In genomic region chr2:61535449-61535848, GRCh38 we compare ENCODE assay signal across 8 cellular contexts. TPM values are rescaled to one million over a fixed set of nuclear protein-coding genes. Genes with fewer than 3 reads are reported as not detected.
DNase-seq lines count a peak whose midpoint lies in the region; ATAC-seq and TF ChIP-seq lines count a peak whose summit lies in the region.

No MANE protein-coding gene starts in this region.

- peak overlapping the region; percentile 25 for H3K9ac ChIP-seq in H9 (ENCODE audit: extremely low read depth, insufficient read length, low read length)
- peak overlapping the region; percentile 14 to 93 (median 88) for H3K9ac ChIP-seq in skeletal muscle tissue (ENCODE audit: low read depth in 1 of 3, low read length in 3 of 3)

- H3K56ac ChIP-seq in H9 (ENCODE audit: insufficient read length, low read depth, low read length): no peak overlapping the region

- no peaks in the 10 kb centered on the region for H3K27me3 ChIP-seq in H9 (ENCODE audit: insufficient read depth, low read length)
- no peaks in the 10 kb centered on the region for H3K27me3 ChIP-seq in skeletal muscle tissue (ENCODE audit: control insufficient read depth in 3 of 3, insufficient read depth in 3 of 3, low read length in 3 of 3)

- no peak for ATAC-seq in HG02938 (IDR thresholded peaks at IDR 0.05; ENCODE audit: unreplicated experiment)

- no peak overlapping the region for H2BK15ac ChIP-seq in H9 (ENCODE audit: low read depth, low read length)

- peak overlapping the region in 2 of 3 experiments; percentile 57 to 74; a peak in 2 of 7 replicates for H3K27ac Mint-ChIP-seq in H9

- H3K27ac ChIP-seq in H9 (ENCODE audit: insufficient read length, low read depth, low read length): no peak overlapping the region
- H3K27ac ChIP-seq in VCaP: peak overlapping the region; percentile 97
- H3K27ac ChIP-seq in skeletal muscle tissue (ENCODE audit: low read depth, low read length): peak overlapping the region; percentile 97

- H2BK120ac ChIP-seq in H9 (ENCODE audit: low read depth, low read length, poor library complexity, severe bottlenecking): no peak overlapping the region

- no peak overlapping the region for H3K4ac ChIP-seq in H9 (ENCODE audit: low read depth, low read length)

- no peak overlapping the region for H2BK20ac ChIP-seq in H9 (ENCODE audit: low read depth, low read length, poor library complexity, severe bottlenecking)

- H4K91ac ChIP-seq in H9 (ENCODE audit: insufficient read length, low read depth, low read length): no peak overlapping the region

- H3K4me1 Mint-ChIP-seq in H9: peaks cover 26 to 46% of the 10 kb centered on the region in 2 experiments

- no peak overlapping the region for H3K18ac ChIP-seq in H9 (ENCODE audit: insufficient read length, low read depth, low read length)

- H3K9me3 ChIP-seq in H9 (ENCODE audit: control insufficient read depth, low read depth, low read length): no peaks in the 10 kb centered on the region
- no peaks in the 10 kb centered on the region for H3K9me3 ChIP-seq in skeletal muscle tissue (ENCODE audit: control insufficient read depth in 3 of 3, low read length in 3 of 3)

- H3K79me2 ChIP-seq in H9 (ENCODE audit: insufficient read depth, low read length): peaks cover 47% of the 10 kb centered on the region

- H4K5ac ChIP-seq in H9 (ENCODE audit: insufficient read length, low read depth, low read length): no peak overlapping the region

- no peak overlapping the region for H3T11ph ChIP-seq in H9 (ENCODE audit: low read length)

- H3K23ac ChIP-seq in H9 (ENCODE audit: insufficient read length, low read depth, low read length): no peak overlapping the region

- WGBS in H9 (ENCODE audit: extremely low coverage, insufficient read length, low lambda C conversion rate): no CpG with 5 or more reads among the region's 5 CpGs

- H3K4me3 ChIP-seq in foreskin fibroblast (ENCODE audit: low read depth in 1 of 2, low read length in 2 of 2) (peak overlapping the region; percentile 61 to 91), skeletal muscle tissue (ENCODE audit: low read length in 3 of 3) (peak overlapping the region; percentile 3 to 98 (median 80))

- peaks cover 0 to 7% (median 2%) of the 10 kb centered on the region in 3 donors for H3K36me3 ChIP-seq in skeletal muscle tissue (ENCODE audit: control insufficient read depth in 3 of 3, insufficient read depth in 3 of 3, low read length in 3 of 3)

- no peaks in the 10 kb centered on the region for H3K4me1 ChIP-seq in H9 (ENCODE audit: insufficient read depth, low read length)
- peaks cover 17 to 32% (median 23%) of the 10 kb centered on the region in 3 donors for H3K4me1 ChIP-seq in skeletal muscle tissue (ENCODE audit: control insufficient read depth in 3 of 3, insufficient read depth in 3 of 3, low read length in 3 of 3)

- no peak for TF ChIP-seq CTCF in H9 (conservative IDR thresholded peaks at IDR 0.05)
- TF ChIP-seq CTCF in VCaP (conservative IDR thresholded peaks at IDR 0.05): no peak
- no peak for TF ChIP-seq CTCF in foreskin fibroblast (IDR thresholded peaks at IDR 0.05; ENCODE audit: low read depth, low read length)

- H3K27me3 Mint-ChIP-seq in H9 (ENCODE audit: low read depth): peaks cover 4% of the 10 kb centered on the region

- H3K14ac ChIP-seq in H9 (ENCODE audit: insufficient read depth, low read length): no peak overlapping the region

- no peak overlapping the region for H2BK5ac ChIP-seq in H9 (ENCODE audit: insufficient read length, low read length)

- no peak for DNase-seq in H9
- no peak for DNase-seq in foreskin fibroblast
- no peak for DNase-seq in NCI-H2029 (lab: John Stamatoyannopoulos, UW)
- no peak for DNase-seq in NCI-H2171 (lab: John Stamatoyannopoulos, UW)
- no peak for DNase-seq in GM19238 (ENCODE audit: insufficient read length, low spot score)

- peak overlapping the region; percentile 93 to 98 for H3K4me3 Mint-ChIP-seq in H9

- H2BK12ac ChIP-seq in H9 (ENCODE audit: insufficient read length, low read depth, low read length): no peak overlapping the region

- no peak overlapping the region for H2AK5ac ChIP-seq in H9 (ENCODE audit: insufficient read length, low read length)

- H4K8ac ChIP-seq in H9 (replicated peaks; ENCODE audit: insufficient read length, low read depth, low read length): no peak overlapping the region

- H3K4me2 ChIP-seq in H9 (ENCODE audit: insufficient read depth, insufficient read length, low read length): peak overlapping the region; percentile 54

- peaks cover 4% of the 10 kb centered on the region for H3K23me2 ChIP-seq in H9 (ENCODE audit: insufficient read length, low read depth, low read length, poor library complexity, severe bottlenecking)

- H3K36me3 Mint-ChIP-seq in H9 (ENCODE audit: insufficient read depth in 1 of 3, low read depth in 3 of 3): peaks cover 24 to 49% (median 41%) of the 10 kb centered on the region in 3 experiments

- H3K9me3 Mint-ChIP-seq in H9: peaks cover 8 to 11% of the 10 kb centered on the region in 2 experiments

- H3K79me1 ChIP-seq in H9 (ENCODE audit: insufficient read depth, low read depth, low read length, poor library complexity, severe bottlenecking): no peaks in the 10 kb centered on the region

- H4K20me1 ChIP-seq in H9 (ENCODE audit: control insufficient read depth, insufficient read depth, insufficient read length): no peaks in the 10 kb centered on the region

- H2AFZ ChIP-seq in H9 (ENCODE audit: low read length): no peak overlapping the region

RNA-seq across cellular contexts. Expression of gene XPO1, which starts 2.7 kb away (rescaled TPM):
- total RNA-seq in H9 (2021) (318 and 320 TPM in 2 replicates), skeletal muscle tissue (458 TPM)
